11 cellular contexts compared by ENCODE assay signal in the genomic region with DNA sequence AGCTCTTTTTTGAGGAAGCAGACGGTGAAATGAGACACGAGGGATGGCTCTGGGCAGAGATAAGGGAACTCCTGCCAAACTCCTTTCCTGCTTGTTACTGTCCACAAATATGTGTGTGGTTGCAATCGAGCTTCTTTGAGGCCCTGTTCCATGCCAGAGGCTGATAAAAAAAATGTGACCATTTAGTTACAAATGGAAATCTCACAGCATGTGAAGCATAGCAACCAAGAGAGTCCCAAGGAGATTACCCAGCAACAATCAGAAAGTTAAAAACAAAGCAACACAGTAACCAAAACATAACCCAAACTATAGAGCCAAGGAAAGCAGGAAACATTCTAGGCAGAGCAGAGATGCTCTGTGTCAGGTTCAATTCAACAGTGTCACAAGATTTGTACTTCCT. TPM values are rescaled to one million over a fixed set of nuclear protein-coding genes. Genes with fewer than 3 reads are reported as not detected.
A peak's percentile ranks its signal among the peaks of the same experiment; 100 is the strongest.
DNase-seq lines count a peak whose midpoint lies in the region; ATAC-seq and TF ChIP-seq lines count a peak whose summit lies in the region.
"Had no signal": no experiment of that assay in that cellular context is flagged by ENCODE, and none has a peak within 500 bp of the region (broad histone marks: within the 10 kb centered on the region; RNA-seq: fewer than 3 reads in every experiment).

No MANE protein-coding gene starts in this region.

- no peaks in the 10 kb centered on the region for H3K9me3 ChIP-seq in right cardiac atrium (ENCODE audit: control insufficient read depth, low read length)
- H3K9me3 ChIP-seq in thoracic aorta: no peaks in the 10 kb centered on the region

- no peak for TF ChIP-seq CTCF in thoracic aorta (IDR thresholded peaks at IDR 0.05)

- H3K27ac ChIP-seq in right cardiac atrium (ENCODE audit: low read length) (peak overlapping the region; percentile 27), thoracic aorta (no peak overlapping the region)
- H3K27ac ChIP-seq: 22Rv1 had no signal

- peak; percentile 20 for DNase-seq in DMS153 (lab: John Stamatoyannopoulos, UW)
- DNase-seq in DMS153 treated with DMSO at 0.1 percent for 48 hours (lab: John Stamatoyannopoulos, UW; ENCODE audit: unreplicated experiment): no peak
- peak; percentile 88 for DNase-seq in astrocyte of the hippocampus (ENCODE audit: low read depth, low spot score)
- DNase-seq in right cardiac atrium: peak in 1 of 3 donors; percentile 41
- DNase-seq in thoracic aorta (ENCODE audit: low spot score): no peak
- no peak for DNase-seq in RPMI8226
- no peak for DNase-seq in activated CD4-positive, alpha-beta T cell treated with anti-CD3 and anti-CD28 coated beads for 1 hour
- DNase-seq in NCI-H526 treated with DMSO at 0.1 percent for 48 hours (lab: John Stamatoyannopoulos, UW): no peak
- DNase-seq: stimulated activated CD4-positive, alpha-beta T cell treated with anti-CD3 and anti-CD28 coated beads, Interleukin-4, amount 100 ng/mL, for 1 hour had no signal

- H3K4me3 ChIP-seq in right cardiac atrium (ENCODE audit: low read length) (no peak overlapping the region), thoracic aorta (no peak overlapping the region)

- H3K27me3 ChIP-seq in right cardiac atrium (ENCODE audit: control insufficient read depth, insufficient read depth) (no peaks in the 10 kb centered on the region), thoracic aorta (replicated peaks; ENCODE audit: insufficient read depth) (no peaks in the 10 kb centered on the region)

- intact Hi-C loops in right cardiac atrium (cut with DNase I): no loop called here

- ATAC-seq in right cardiac atrium: peak; percentile 98 to 99
- peak; percentile 59 for ATAC-seq in thoracic aorta (ENCODE audit: insufficient number of reproducible peaks, low FRiP score, low read depth)
- ATAC-seq: HCT116 had no signal

- peaks cover 2% of the 10 kb centered on the region for H3K4me1 ChIP-seq in right cardiac atrium (ENCODE audit: control insufficient read depth, insufficient read depth, low read length)
- no peaks in the 10 kb centered on the region for H3K4me1 ChIP-seq in thoracic aorta (ENCODE audit: control insufficient read depth in 1 of 2, low read depth in 2 of 2)

- no peaks in the 10 kb centered on the region for H3K36me3 ChIP-seq in thoracic aorta

- 1% methylated on average over 3 of the region's 3 CpGs for WGBS in right cardiac atrium

RNA-seq across cellular contexts. Expression of gene HMGN3, which starts 35.4 kb away (rescaled TPM):
- total RNA-seq in right cardiac atrium (100 to 1,000 TPM; 131 to 198 (median 169) TPM), thoracic aorta (10 to 100 TPM; 40.0 to 46.3 TPM)
- polyA plus RNA-seq in right cardiac atrium: 246 TPM

Comparison
In these comparisons a context has a peak if more than half of its experiments do, and no peak if none do; other contexts are left out.
1. DNase-seq: peak in DMS153 (single experiment) and astrocyte of the hippocampus (single experiment); none in DMS153 treated with DMSO at 0.1 percent for 48 hours (single experiment), thoracic aorta (single experiment), RPMI8226 (single experiment), activated CD4-positive, alpha-beta T cell treated with anti-CD3 and anti-CD28 coated beads for 1 hour (single experiment) and NCI-H526 treated with DMSO at 0.1 percent for 48 hours (single experiment).